Comparison of ENCODE assay signal across 8 cellular contexts in genomic region chr20:1893721-1894470, GRCh38. TPM values are rescaled to one million over a fixed set of nuclear protein-coding genes. Genes with fewer than 3 reads are reported as not detected.
DNase-seq lines count a peak whose midpoint lies in the region; ATAC-seq, FAIRE-seq and TF ChIP-seq lines count a peak whose summit lies in the region.

No MANE protein-coding gene starts in this region.

- DNase-seq in Calu3, result peak; percentile 9
- peak; percentile 44 for DNase-seq in RPMI8226
- peak; percentile 70 for DNase-seq in fibroblast of the aortic adventitia (ENCODE audit: low read depth)
- no peak for DNase-seq in osteoblast (ENCODE audit: insufficient read length, low spot score, missing footprints)
- no peak for DNase-seq in T-helper 2 cell treated with Interferon-gamma antibody and Interleukin-4, amounts not matched to agents 5 μg/mL and 100 μg/mL, for 36 hours (ENCODE audit: low spot score)
- no peak for DNase-seq in HTR-8/SVneo (ENCODE audit: insufficient read length, low spot score)
- no peak for DNase-seq in dedifferentiated amniotic fluid mesenchymal stem cell (ENCODE audit: extremely low spot score)

- no peak for ATAC-seq in GM19455 (IDR thresholded peaks at IDR 0.05; ENCODE audit: unreplicated experiment)

- H2AFZ ChIP-seq in osteoblast (ENCODE audit: low read length), result peak overlapping the region; percentile 65

- no peaks in the 10 kb centered on the region for H3K27me3 ChIP-seq in osteoblast (ENCODE audit: insufficient read depth, low read length)

- no peak for FAIRE-seq in HTR-8/SVneo (lab: Jason Lieb, UNC)

- peaks cover 20% of the 10 kb centered on the region for H3K4me1 ChIP-seq in osteoblast (ENCODE audit: insufficient read depth, low read length)

- peak overlapping the region; percentile 83 for H3K4me2 ChIP-seq in osteoblast (ENCODE audit: insufficient read depth, low read length)

- no peaks in the 10 kb centered on the region for H3K27me3 Mint-ChIP-seq in Calu3 (ENCODE audit: unreplicated experiment)
- H3K27me3 Mint-ChIP-seq in T-helper 2 cell treated with Interferon-gamma antibody and Interleukin-4, amounts not matched to agents 5 μg/mL and 100 μg/mL, for 36 hours (ENCODE audit: low read depth), result peaks cover 69% of the 10 kb centered on the region

- peaks cover 5% of the 10 kb centered on the region for H3K36me3 ChIP-seq in osteoblast (ENCODE audit: insufficient read depth, low read length)

- peaks cover 25% of the 10 kb centered on the region for H4K20me1 ChIP-seq in osteoblast (ENCODE audit: insufficient read depth, low read length)

- peak overlapping the region; percentile 87 for H3K4me3 Mint-ChIP-seq in Calu3 (ENCODE audit: low read depth, unreplicated experiment)
- no peak overlapping the region for H3K4me3 Mint-ChIP-seq in T-helper 2 cell treated with Interferon-gamma antibody and Interleukin-4, amounts not matched to agents 5 μg/mL and 100 μg/mL, for 36 hours

- peaks cover 31% of the 10 kb centered on the region for H3K36me3 Mint-ChIP-seq in Calu3 (ENCODE audit: insufficient read depth, unreplicated experiment)
- no peaks in the 10 kb centered on the region for H3K36me3 Mint-ChIP-seq in T-helper 2 cell treated with Interferon-gamma antibody and Interleukin-4, amounts not matched to agents 5 μg/mL and 100 μg/mL, for 36 hours (ENCODE audit: low read depth)

- no peaks in the 10 kb centered on the region for H3K9me3 ChIP-seq in osteoblast (ENCODE audit: low read depth, low read length)

- H3K4me1 Mint-ChIP-seq in Calu3 (ENCODE audit: low read depth, unreplicated experiment), result peaks cover 41% of the 10 kb centered on the region
- no peaks in the 10 kb centered on the region for H3K4me1 Mint-ChIP-seq in T-helper 2 cell treated with Interferon-gamma antibody and Interleukin-4, amounts not matched to agents 5 μg/mL and 100 μg/mL, for 36 hours (ENCODE audit: low read depth)

- peak overlapping the region; percentile 70 for H3K27ac Mint-ChIP-seq in Calu3 (ENCODE audit: unreplicated experiment)
- no peak overlapping the region for H3K27ac Mint-ChIP-seq in T-helper 2 cell treated with Interferon-gamma antibody and Interleukin-4, amounts not matched to agents 5 μg/mL and 100 μg/mL, for 36 hours

- intact Hi-C loops in Calu3 (cut with micrococcal nuclease; ENCODE audit: unreplicated experiment), result no loop called here

- no TSS peak for BruUV-seq in Calu3 (replicated peaks; lab: Mats Ljungman, UMichigan)

- TF ChIP-seq CTCF in Calu3 (IDR thresholded peaks at IDR 0.05; ENCODE audit: unreplicated experiment) (no peak), fibroblast of the aortic adventitia (IDR thresholded peaks at IDR 0.05; ENCODE audit: insufficient read depth, low read length) (no peak), osteoblast (IDR thresholded peaks at IDR 0.05; ENCODE audit: extremely low read depth, low read depth, low read length) (no peak)

- H3K4me3 ChIP-seq in fibroblast of the aortic adventitia (ENCODE audit: low read depth, low read length), result peak overlapping the region; percentile 73
- H3K4me3 ChIP-seq in osteoblast (ENCODE audit: insufficient read depth, low read length), result peak overlapping the region; percentile 96

- CTCF ChIA-PET in Calu3 (lab: Charles Lee), result no interaction called here

- H3K79me2 ChIP-seq in osteoblast (ENCODE audit: insufficient read depth, low read length), result peaks cover 46% of the 10 kb centered on the region

- no peaks in the 10 kb centered on the region for H3K9me3 Mint-ChIP-seq in Calu3 (ENCODE audit: low read depth, unreplicated experiment)
- no peaks in the 10 kb centered on the region for H3K9me3 Mint-ChIP-seq in T-helper 2 cell treated with Interferon-gamma antibody and Interleukin-4, amounts not matched to agents 5 μg/mL and 100 μg/mL, for 36 hours

- H3K27ac ChIP-seq in osteoblast (ENCODE audit: low read depth, low read length), result peak overlapping the region; percentile 33

RNA-seq across cellular contexts. Expression of gene SIRPA, which starts 1.3 kb away (rescaled TPM):
- total RNA-seq in Calu3 (2022) (24.0 and 28.3 TPM in 2 replicates), fibroblast of the aortic adventitia (ENCODE audit: low replicate concordance) (12.2 and 18.3 TPM in 2 replicates), osteoblast (13.8 and 15.9 TPM in 2 replicates)

Comparison
In these comparisons a context has a peak if more than half of its experiments do, and no peak if none do; other contexts are left out.
1. DNase-seq: peak in Calu3 (single experiment), RPMI8226 (single experiment) and fibroblast of the aortic adventitia (single experiment); none in osteoblast (single experiment), T-helper 2 cell treated with Interferon-gamma antibody and Interleukin-4, amounts not matched to agents 5 μg/mL and 100 μg/mL, for 36 hours (single experiment), HTR-8/SVneo (single experiment) and dedifferentiated amniotic fluid mesenchymal stem cell (single experiment).